ENCODE assay signal across 30 cellular contexts in genomic region chr5:54446169-54446786, GRCh38. TPM values are rescaled to one million over a fixed set of nuclear protein-coding genes. Genes with fewer than 3 reads are reported as not detected.
DNase-seq lines count a peak whose midpoint lies in the region; ATAC-seq and TF ChIP-seq lines count a peak whose summit lies in the region.
"Had no signal": no experiment of that assay in that cellular context is flagged by ENCODE, and none has a peak within 500 bp of the region (broad histone marks: within the 10 kb centered on the region; RNA-seq: fewer than 3 reads in every experiment).

No MANE protein-coding gene starts in this region.

- peak; percentile 70 for ATAC-seq in mucosa of descending colon
- ATAC-seq: activated naive CD8-positive, alpha-beta T cell treated with anti-CD3 and anti-CD28 coated beads, Interleukin-2, amount 50 U/mL, for 24 hours; activated T-cell treated with anti-CD3 and anti-CD28 coated beads, Interleukin-2, amount 50 U/mL, for 4 hours; esophagus mucosa; HepG2; stimulated activated naive CD8-positive, alpha-beta T cell treated with anti-CD3 and anti-CD28 coated beads, Interleukin-15, Interleukin-2, amounts not matched to agents 100 U/mL and 50 U/mL, for 24 hours had no signal

- H3K9me3 ChIP-seq in mucosa of descending colon (no peaks in the 10 kb centered on the region), tibial artery (no peaks in the 10 kb centered on the region)
- H3K9me3 ChIP-seq: SJSA1, testis had no signal

- H3K4me1 Mint-ChIP-seq in activated naive CD4-positive, alpha-beta T cell treated with anti-CD3 and anti-CD28 coated beads for 36 hours (ENCODE audit: low read depth), result peaks cover 8% of the 10 kb centered on the region
- H3K4me1 Mint-ChIP-seq: activated naive CD8-positive, alpha-beta T cell treated with anti-CD3 and anti-CD28 coated beads, Interleukin-2, amount 50 U/mL, for 24 hours; central memory CD8-positive, alpha-beta T cell had no signal

- TF ChIP-seq CTCF in mucosa of descending colon (IDR thresholded peaks at IDR 0.05) (no peak), tibial artery (IDR thresholded peaks at IDR 0.05) (no peak)

- H3K27ac Mint-ChIP-seq in activated naive CD4-positive, alpha-beta T cell treated with anti-CD3 and anti-CD28 coated beads for 36 hours, result no peak overlapping the region
- H3K27ac Mint-ChIP-seq: activated naive CD8-positive, alpha-beta T cell treated with anti-CD3 and anti-CD28 coated beads, Interleukin-2, amount 50 U/mL, for 24 hours had no signal

- H3K9me3 Mint-ChIP-seq in activated naive CD4-positive, alpha-beta T cell treated with anti-CD3 and anti-CD28 coated beads for 36 hours, result no peaks in the 10 kb centered on the region
- H3K9me3 Mint-ChIP-seq: activated naive CD8-positive, alpha-beta T cell treated with anti-CD3 and anti-CD28 coated beads, Interleukin-2, amount 50 U/mL, for 24 hours; activated T-cell treated with anti-CD3 and anti-CD28 coated beads, Interleukin-2, amount 50 U/mL, for 4 hours; central memory CD8-positive, alpha-beta T cell had no signal

- DNase-seq in LHCN-M2 (ENCODE audit: low read depth) (peak; percentile 37), fibroblast of gingiva (ENCODE audit: low read depth) (peak; percentile 51), mucosa of descending colon (no peak), tibial artery (no peak), NCI-H2171 treated with DMSO at 0.1 percent for 48 hours (lab: John Stamatoyannopoulos, UW) (no peak), NCI-H2107 (lab: John Stamatoyannopoulos, UW) (no peak)
- no peak for DNase-seq in activated naive CD4-positive, alpha-beta T cell treated with anti-CD3 and anti-CD28 coated beads for 36 hours
- DNase-seq: activated gamma-delta T cell treated with Interleukin-2 at 50 U/mL for 16 hours; activated naive CD8-positive, alpha-beta T cell treated with anti-CD3 and anti-CD28 coated beads, Interleukin-2, amount 50 U/mL, for 24 hours; activated T-cell treated with anti-CD3 and anti-CD28 coated beads, Interleukin-2, amount 50 U/mL, for 4 hours; dermis blood vessel endothelial cell; DMS79 treated with DMSO at 0.1 percent for 48 hours; GF-D8; MV-4-11; NCI-H1436; NCI-H2081 treated with DMSO at 0.1 percent for 48 hours; NCI-H345; NCI-H774; stimulated activated CD4-positive, alpha-beta T cell treated with anti-CD3 and anti-CD28 coated beads, Interleukin-1b, Interleukin-23, amount 100 ng/mL, for 48 hours; stimulated activated naive CD8-positive, alpha-beta T cell treated with anti-CD3 and anti-CD28 coated beads, Interleukin-15, Interleukin-2, amounts not matched to agents 100 U/mL and 50 U/mL, for 24 hours; testis had no signal

- H3K36me3 ChIP-seq in mucosa of descending colon (ENCODE audit: low read depth), result no peaks in the 10 kb centered on the region
- no peaks in the 10 kb centered on the region for H3K36me3 ChIP-seq in tibial artery
- H3K36me3 ChIP-seq: SJSA1 had no signal

- H3K27me3 Mint-ChIP-seq in activated naive CD4-positive, alpha-beta T cell treated with anti-CD3 and anti-CD28 coated beads for 36 hours (ENCODE audit: low read depth), result no peaks in the 10 kb centered on the region
- H3K27me3 Mint-ChIP-seq: activated naive CD8-positive, alpha-beta T cell treated with anti-CD3 and anti-CD28 coated beads, Interleukin-2, amount 50 U/mL, for 24 hours had no signal

- H3K27ac ChIP-seq in tibial artery, result peak overlapping the region; percentile 42 to 53
- H3K27ac ChIP-seq: C4-2B, GM23248, SJSA1, testis had no signal

- CTCF ChIA-PET in activated naive CD4-positive, alpha-beta T cell treated with anti-CD3 and anti-CD28 coated beads for 36 hours (lab: Charles Lee), result interaction anchor here (0.6 to 1.0 kb wide), 3 partner anchors 15 to 290 kb away, joined by 3 to 5 read pairs (median 4); no protein-coding TSS in a partner anchor

- no peaks in the 10 kb centered on the region for H3K4me1 ChIP-seq in mucosa of descending colon (ENCODE audit: low read depth)
- H3K4me1 ChIP-seq in tibial artery, result peaks cover 0 to 28% (median 3%) of the 10 kb centered on the region in 4 donors
- H3K4me1 ChIP-seq: SJSA1, testis had no signal

- no peaks in the 10 kb centered on the region for H3K27me3 ChIP-seq in tibial artery
- H3K27me3 ChIP-seq: SJSA1, testis had no signal

- no peak overlapping the region for H3K4me3 Mint-ChIP-seq in activated naive CD4-positive, alpha-beta T cell treated with anti-CD3 and anti-CD28 coated beads for 36 hours
- H3K4me3 Mint-ChIP-seq: activated naive CD8-positive, alpha-beta T cell treated with anti-CD3 and anti-CD28 coated beads, Interleukin-2, amount 50 U/mL, for 24 hours; activated T-cell treated with anti-CD3 and anti-CD28 coated beads, Interleukin-2, amount 50 U/mL, for 4 hours; central memory CD8-positive, alpha-beta T cell had no signal

- intact Hi-C loops in mucosa of descending colon (cut with DNase I, micrococcal nuclease), result no loop called here
- intact Hi-C loops in tibial artery (cut with DNase I; ENCODE audit: low total_unique reads), result no loop called here
- intact Hi-C loops in activated naive CD4-positive, alpha-beta T cell treated with anti-CD3 and anti-CD28 coated beads for 36 hours (cut with micrococcal nuclease), result no loop called here

- H3K4me3 ChIP-seq in mucosa of descending colon, result no peak overlapping the region
- no peak overlapping the region for H3K4me3 ChIP-seq in tibial artery
- H3K4me3 ChIP-seq: GM23248, lung, SJSA1, testis had no signal

- no peaks in the 10 kb centered on the region for H3K36me3 Mint-ChIP-seq in activated naive CD4-positive, alpha-beta T cell treated with anti-CD3 and anti-CD28 coated beads for 36 hours (ENCODE audit: low read depth)

RNA-seq across cellular contexts. Expression of gene HSPB3, which starts 9.2 kb away (rescaled TPM):
- 13.3 and 30.5 TPM in 2 replicates for total RNA-seq in LHCN-M2 (2014; rRNA removed)
- polyA plus RNA-seq in LHCN-M2 (2012), result 75.8 TPM
- total RNA-seq in mucosa of descending colon, result 1 to 10 TPM in 2 of 3 donors, under 1 TPM in 1; 0.78 to 4.6 (median 1.5) TPM
- not detected for total RNA-seq in activated naive CD4-positive, alpha-beta T cell treated with anti-CD3 and anti-CD28 coated beads for 36 hours
- total RNA-seq: activated T-cell treated with anti-CD3 and anti-CD28 coated beads, Interleukin-2, amount 50 U/mL, for 4 hours; dermis blood vessel endothelial cell; esophagus mucosa; HepG2; osteocyte had no signal
- polyA plus RNA-seq: HepG2, neural cell had no signal

Comparison
In these comparisons a context has a peak if more than half of its experiments do, and no peak if none do; other contexts are left out.
1. DNase-seq: peak in LHCN-M2 (single experiment) and fibroblast of gingiva (single experiment); none in mucosa of descending colon (0 of 3), tibial artery (0 of 2), NCI-H2171 treated with DMSO at 0.1 percent for 48 hours (single experiment), activated naive CD4-positive, alpha-beta T cell treated with anti-CD3 and anti-CD28 coated beads for 36 hours (single experiment) and NCI-H2107 (single experiment).